24 cellular contexts compared by ENCODE assay signal in genomic region chr3:154217663-154218062, GRCh38.
DNase-seq lines count a peak whose midpoint lies in the region; ATAC-seq and TF ChIP-seq lines count a peak whose summit lies in the region.
"Had no signal": no experiment of that assay in that cellular context is flagged by ENCODE, and none has a peak within 500 bp of the region (broad histone marks: within the 10 kb centered on the region; RNA-seq: fewer than 3 reads in every experiment).

No MANE protein-coding gene starts in this region.

- CTCF ChIA-PET in activated CD4-positive, alpha-beta memory T cell treated with anti-CD3 and anti-CD28 coated beads, Interleukin-2, amount 10 ng/mL, durations not matched to agents 7 days and 5 days (lab: Charles Lee) = no interaction called here

- H3K9me3 Mint-ChIP-seq in mesothelial cell of epicardium (peaks cover 15% of the 10 kb centered on the region), immature natural killer cell (peaks cover 0 to 9% (median 0%) of the 10 kb centered on the region in 6 donors)
- H3K9me3 Mint-ChIP-seq in activated CD4-positive, alpha-beta memory T cell treated with anti-CD3 and anti-CD28 coated beads, Interleukin-2, amount 10 ng/mL, durations not matched to agents 7 days and 5 days = no peaks in the 10 kb centered on the region
- H3K9me3 Mint-ChIP-seq: T-cell had no signal

- H3K4me1 ChIP-seq in cardiac muscle cell (ENCODE audit: low read depth) (peaks cover 4% of the 10 kb centered on the region), right cardiac atrium (ENCODE audit: control insufficient read depth, insufficient read depth, low read length) (no peaks in the 10 kb centered on the region)
- H3K4me1 ChIP-seq: A549, BE2C, Peyer's patch had no signal

- H3K27me3 ChIP-seq in cardiac muscle cell (no peaks in the 10 kb centered on the region), right cardiac atrium (ENCODE audit: control insufficient read depth, insufficient read depth) (no peaks in the 10 kb centered on the region)
- H3K27me3 ChIP-seq: BE2C, Peyer's patch had no signal

- H3K36me3 Mint-ChIP-seq in mesothelial cell of epicardium (peaks cover 18% of the 10 kb centered on the region), immature natural killer cell (no peaks in the 10 kb centered on the region)
- no peaks in the 10 kb centered on the region for H3K36me3 Mint-ChIP-seq in activated CD4-positive, alpha-beta memory T cell treated with anti-CD3 and anti-CD28 coated beads, Interleukin-2, amount 10 ng/mL, durations not matched to agents 7 days and 5 days (ENCODE audit: low read depth)
- H3K36me3 Mint-ChIP-seq: CD4-positive, alpha-beta memory T cell; T-cell had no signal

- intact Hi-C loops in right cardiac atrium (cut with DNase I) = no loop called here

- H3K27ac Mint-ChIP-seq in mesothelial cell of epicardium (peak overlapping the region; percentile 26), immature natural killer cell (no peak overlapping the region)
- no peak overlapping the region for H3K27ac Mint-ChIP-seq in activated CD4-positive, alpha-beta memory T cell treated with anti-CD3 and anti-CD28 coated beads, Interleukin-2, amount 10 ng/mL, durations not matched to agents 7 days and 5 days
- H3K27ac Mint-ChIP-seq: CD4-positive, alpha-beta memory T cell; T-cell had no signal

- H3K4me3 ChIP-seq in cardiac muscle cell = no peak overlapping the region
- no peak overlapping the region for H3K4me3 ChIP-seq in right cardiac atrium (ENCODE audit: low read length)
- H3K4me3 ChIP-seq: A549, Peyer's patch had no signal

- 68% methylated on average over 6 of the region's 6 CpGs for WGBS in right cardiac atrium

- H3K9me3 ChIP-seq in cardiac muscle cell (ENCODE audit: low read depth) = no peaks in the 10 kb centered on the region
- no peaks in the 10 kb centered on the region for H3K9me3 ChIP-seq in right cardiac atrium (ENCODE audit: control insufficient read depth, low read length)
- H3K9me3 ChIP-seq: A549, BE2C, Peyer's patch had no signal

- no peaks in the 10 kb centered on the region for H3K36me3 ChIP-seq in cardiac muscle cell
- H3K36me3 ChIP-seq: BE2C had no signal

- no peaks in the 10 kb centered on the region for H3K27me3 Mint-ChIP-seq in mesothelial cell of epicardium (ENCODE audit: low read depth)
- peaks cover 2% of the 10 kb centered on the region for H3K27me3 Mint-ChIP-seq in activated CD4-positive, alpha-beta memory T cell treated with anti-CD3 and anti-CD28 coated beads, Interleukin-2, amount 10 ng/mL, durations not matched to agents 7 days and 5 days
- H3K27me3 Mint-ChIP-seq in immature natural killer cell (ENCODE audit: low read depth in 3 of 3) = peaks cover 2 to 4% (median 3%) of the 10 kb centered on the region in 3 donors

- ATAC-seq in right cardiac atrium (no peak), GM18520 (IDR thresholded peaks at IDR 0.05; ENCODE audit: unreplicated experiment) (no peak)
- ATAC-seq: A549, HCT116, SK-N-SH treated with all-trans-retinoic acid at 6 μM for 48 hours, T-cell had no signal

- H3K4me3 Mint-ChIP-seq in mesothelial cell of epicardium (no peak overlapping the region), immature natural killer cell (no peak overlapping the region)
- no peak overlapping the region for H3K4me3 Mint-ChIP-seq in activated CD4-positive, alpha-beta memory T cell treated with anti-CD3 and anti-CD28 coated beads, Interleukin-2, amount 10 ng/mL, durations not matched to agents 7 days and 5 days
- H3K4me3 Mint-ChIP-seq: CD4-positive, alpha-beta memory T cell; T-cell had no signal

- H3K27ac ChIP-seq in cardiac muscle cell (peak overlapping the region; percentile 22), right cardiac atrium (ENCODE audit: low read length) (no peak overlapping the region)
- H3K27ac ChIP-seq: A549, Peyer's patch had no signal

- DNase-seq in cardiac muscle cell (ENCODE audit: low read depth in 1 of 2, low spot score in 1 of 2) = no peak
- no peak for DNase-seq in right cardiac atrium
- peak; percentile 35 for DNase-seq in NCI-H69 (lab: John Stamatoyannopoulos, UW)
- DNase-seq in mesothelial cell of epicardium (ENCODE audit: low spot score in 2 of 2, unreplicated experiment in 2 of 2) = no peak
- DNase-seq in activated CD4-positive, alpha-beta memory T cell treated with anti-CD3 and anti-CD28 coated beads, Interleukin-2, amount 10 ng/mL, durations not matched to agents 7 days and 5 days = no peak
- no peak for DNase-seq in immature natural killer cell
- DNase-seq: BE2C; Calu3; CD4-positive, alpha-beta memory T cell; DMS153; GOT3; KG1; NCI-H1092 treated with DMSO at 0.1 percent for 48 hours; NCI-H1694 treated with DMSO at 0.1 percent for 48 hours; NCI-H2081 treated with DMSO at 0.1 percent for 48 hours; NCI-H510A; NCI-H748 treated with DMSO at 0.1 percent for 48 hours; NK-92 treated with Interleukin-12 subunit alpha and Interleukin-12 subunit beta, amount 100 ng/mL, for 24 hours; Peyer's patch; T-cell had no signal

- POLR2A ChIA-PET in activated CD4-positive, alpha-beta memory T cell treated with anti-CD3 and anti-CD28 coated beads, Interleukin-2, amount 10 ng/mL, durations not matched to agents 7 days and 5 days (lab: Charles Lee) = no interaction called here

- TF ChIP-seq CTCF in cardiac muscle cell (IDR thresholded peaks at IDR 0.05; ENCODE audit: low read depth, low read length) = no peak
- no peak for TF ChIP-seq CTCF in mesothelial cell of epicardium (IDR thresholded peaks at IDR 0.05; ENCODE audit: unreplicated experiment)

- peaks cover 6% of the 10 kb centered on the region for H3K4me1 Mint-ChIP-seq in mesothelial cell of epicardium
- H3K4me1 Mint-ChIP-seq in activated CD4-positive, alpha-beta memory T cell treated with anti-CD3 and anti-CD28 coated beads, Interleukin-2, amount 10 ng/mL, durations not matched to agents 7 days and 5 days = no peaks in the 10 kb centered on the region
- no peaks in the 10 kb centered on the region for H3K4me1 Mint-ChIP-seq in immature natural killer cell
- H3K4me1 Mint-ChIP-seq: CD4-positive, alpha-beta memory T cell; T-cell had no signal
